7 cellular contexts compared by ENCODE assay signal in genomic region chr17:8630227-8630801, GRCh38. TPM values are rescaled to one million over a fixed set of nuclear protein-coding genes. Genes with fewer than 3 reads are reported as not detected.
DNase-seq lines count a peak whose midpoint lies in the region; ATAC-seq and TF ChIP-seq lines count a peak whose summit lies in the region.

Gene MYH10 (minus strand): TSS chr17:8630725. CDS start chr17:8623246, 7,479 bp downstream.

- intact Hi-C loops in HCT116 (cut with micrococcal nuclease) (loop anchor here (5.0 kb wide), 1 partner anchor 193 kb away; the partner anchor contains the start of gene NDEL1), heart left ventricle (cut with DNase I) (loop anchor here in 4 of 10 donors (5.0 to 10.0 kb wide), 3 partner anchors 48 to 117 kb away; partner anchors contain the start of gene CCDC42 (in 2 of the 4))

- H3K36me3 ChIP-seq in HCT116 (ENCODE audit: control insufficient read depth in 1 of 2, insufficient read depth in 2 of 2, low read length in 2 of 2) = no peaks in the 10 kb centered on the region
- H3K36me3 ChIP-seq in heart left ventricle = no peaks in the 10 kb centered on the region

- peaks cover 11 to 15% of the 10 kb centered on the region in 2 experiments for H3K4me1 ChIP-seq in HCT116 (ENCODE audit: control insufficient read depth in 1 of 2, insufficient read depth in 2 of 2, low read length in 2 of 2)
- H3K4me1 ChIP-seq in heart left ventricle = peaks cover 0 to 36% (median 13%) of the 10 kb centered on the region in 12 donors

- H2AFZ ChIP-seq in HCT116 (ENCODE audit: low read depth, low read length, poor library complexity, severe bottlenecking) = peak within 1 kb of the TSS; percentile 87

- ATAC-seq in HCT116 (no peak), heart left ventricle (no peak), GM21367 (IDR thresholded peaks at IDR 0.05; ENCODE audit: unreplicated experiment) (no peak)
- no peak for ATAC-seq in activated CD8-positive, alpha-beta T cell treated with anti-CD3 and anti-CD28 coated beads, Interleukin-2, amount 10 ng/mL, durations not matched to agents 7 days and 5 days

- DNase-seq in HCT116 (ENCODE audit: low read depth, low spot score) (no peak), heart left ventricle (peak in 2 of 5 donors; percentile 16 to 30), renal cortical epithelial cell (ENCODE audit: low read depth) (no peak), NCI-H774 (lab: John Stamatoyannopoulos, UW) (no peak), COR-L47 (lab: John Stamatoyannopoulos, UW) (no peak)
- no peak for DNase-seq in activated CD8-positive, alpha-beta T cell treated with anti-CD3 and anti-CD28 coated beads, Interleukin-2, amount 10 ng/mL, durations not matched to agents 7 days and 5 days

- TF ChIP-seq POLR2A in HCT116 (IDR thresholded peaks at IDR 0.05; ENCODE audit: borderline replicate concordance, extremely low read depth, insufficient read depth, insufficient read length) (peak; percentile 21), heart left ventricle (IDR thresholded peaks at IDR 0.05) (no peak)

- H3K9ac ChIP-seq in HCT116 (ENCODE audit: low read length) = peak within 1 kb of the TSS; percentile 93

- no peaks in the 10 kb centered on the region for H3K9me2 ChIP-seq in HCT116 (ENCODE audit: insufficient read depth)

- peaks cover 60% of the 10 kb centered on the region for H3K27me3 Mint-ChIP-seq in activated CD8-positive, alpha-beta T cell treated with anti-CD3 and anti-CD28 coated beads, Interleukin-2, amount 10 ng/mL, durations not matched to agents 7 days and 5 days (ENCODE audit: low read depth)

- H3K27me3 ChIP-seq in HCT116 (ENCODE audit: insufficient read depth, low read length) = no peaks in the 10 kb centered on the region
- peaks cover 0 to 37% (median 0%) of the 10 kb centered on the region in 9 donors for H3K27me3 ChIP-seq in heart left ventricle

- H3K9me3 Mint-ChIP-seq in activated CD8-positive, alpha-beta T cell treated with anti-CD3 and anti-CD28 coated beads, Interleukin-2, amount 10 ng/mL, durations not matched to agents 7 days and 5 days (ENCODE audit: insufficient read depth) = no peaks in the 10 kb centered on the region

- no peaks in the 10 kb centered on the region for H4K20me1 ChIP-seq in HCT116 (ENCODE audit: insufficient read depth)

- peak within 1 kb of the TSS; percentile 90 for H3K4me2 ChIP-seq in HCT116 (ENCODE audit: low read length)

- H3K9me3 ChIP-seq in HCT116 (ENCODE audit: control insufficient read depth in 1 of 2, insufficient read depth in 1 of 2, low read depth in 1 of 2, low read length in 2 of 2) (no peaks in the 10 kb centered on the region), heart left ventricle (no peaks in the 10 kb centered on the region)

- no peak for TF ChIP-seq RAD21 in HCT116 (IDR thresholded peaks at IDR 0.05; ENCODE audit: low read depth)

- RAD21 ChIA-PET in HCT116 (lab: Charles Lee; ENCODE audit: low non-redundant PET in 1 of 2, low total read pairs in 2 of 2, uncharacterized antibody in 2 of 2, unreplicated experiment in 2 of 2) = interaction anchor here in 1 of 2 experiments (0.5 to 0.6 kb wide), 2 partner anchors 72 to 116 kb away, joined by 3 read pairs; no protein-coding TSS in a partner anchor

- POLR2A ChIA-PET in HCT116 (lab: Charles Lee) = interaction anchor here (0.6 to 1.4 kb wide), 7 partner anchors 10 to 246 kb away, joined by 3 to 7 read pairs (median 3); partner anchors contain the start of gene NDEL1
- POLR2A ChIA-PET in activated CD8-positive, alpha-beta T cell treated with anti-CD3 and anti-CD28 coated beads, Interleukin-2, amount 10 ng/mL, durations not matched to agents 7 days and 5 days (lab: Charles Lee) = no interaction called here

- peak within 1 kb of the TSS; percentile 95 to 96 for H3K4me3 ChIP-seq in HCT116 (replicated peaks in 1 of 2; ENCODE audit: low read depth in 1 of 2, low read length in 2 of 2)
- peak within 1 kb of the TSS; percentile 63 to 97 (median 86) for H3K4me3 ChIP-seq in heart left ventricle

- peak within 1 kb of the TSS; percentile 97 for H3K4me3 Mint-ChIP-seq in activated CD8-positive, alpha-beta T cell treated with anti-CD3 and anti-CD28 coated beads, Interleukin-2, amount 10 ng/mL, durations not matched to agents 7 days and 5 days

- H3K27ac Mint-ChIP-seq in activated CD8-positive, alpha-beta T cell treated with anti-CD3 and anti-CD28 coated beads, Interleukin-2, amount 10 ng/mL, durations not matched to agents 7 days and 5 days = peak within 1 kb of the TSS; percentile 82

- peaks cover 37% of the 10 kb centered on the region for H3K79me2 ChIP-seq in HCT116 (ENCODE audit: insufficient read depth, low read length)

- BruUV-seq in HCT116 (replicated peaks; lab: Mats Ljungman, UMichigan) = no TSS peak

- H3K27ac ChIP-seq in HCT116 (ENCODE audit: low read depth, low read length) = peak within 1 kb of the TSS; percentile 65
- peak within 1 kb of the TSS; percentile 53 to 94 (median 88) for H3K27ac ChIP-seq in heart left ventricle

- peaks cover 10% of the 10 kb centered on the region for H3K4me1 Mint-ChIP-seq in activated CD8-positive, alpha-beta T cell treated with anti-CD3 and anti-CD28 coated beads, Interleukin-2, amount 10 ng/mL, durations not matched to agents 7 days and 5 days (ENCODE audit: low read depth)

- CTCF ChIA-PET in HCT116 (lab: Charles Lee) = interaction anchor here (1.0 to 1.1 kb wide), 3 partner anchors 8 to 247 kb away, joined by 4 to 8 read pairs (median 4); no protein-coding TSS in a partner anchor
- CTCF ChIA-PET in activated CD8-positive, alpha-beta T cell treated with anti-CD3 and anti-CD28 coated beads, Interleukin-2, amount 10 ng/mL, durations not matched to agents 7 days and 5 days (lab: Charles Lee) = interaction anchor here (0.9 kb wide), 1 partner anchor 116 kb away, joined by 3 read pairs; no protein-coding TSS in a partner anchor

- no peaks in the 10 kb centered on the region for H3K36me3 Mint-ChIP-seq in activated CD8-positive, alpha-beta T cell treated with anti-CD3 and anti-CD28 coated beads, Interleukin-2, amount 10 ng/mL, durations not matched to agents 7 days and 5 days (ENCODE audit: low read depth)

- TF ChIP-seq CTCF in HCT116 (IDR thresholded peaks at IDR 0.05 in 2 of 3, conservative IDR thresholded peaks at IDR 0.05 in 1 of 3; ENCODE audit: borderline replicate concordance in 1 of 3, insufficient read depth in 1 of 3, low read depth in 2 of 3, low read length in 2 of 3) = 0 out of 6 replicates have a peak, but pooled peaks of 1 of the 3 experiments have one; percentile 14
- peak in 4 of 12 donors; percentile 9 to 36 (median 14) for TF ChIP-seq CTCF in heart left ventricle (IDR thresholded peaks at IDR 0.05)

- 1 to 2% (median 1%) methylated on average over 21 to 33 of the region's 33 CpGs for WGBS in heart left ventricle, 4 donors

TF ChIP-seq in HCT116, 20 proteins besides CTCF, POLR2A, EP300 and RAD21:
- TF ChIP-seq REST (IDR thresholded peaks at IDR 0.05; ENCODE audit: low read depth) (no peak), TCF7L2 (IDR thresholded peaks at IDR 0.05; ENCODE audit: borderline replicate concordance, extremely low read depth, insufficient read depth, insufficient read length) (no peak), JUND (IDR thresholded peaks at IDR 0.05) (no peak), SP1 (IDR thresholded peaks at IDR 0.05; ENCODE audit: low read depth) (no peak), ZFX (IDR thresholded peaks at IDR 0.05) (no peak), POLR2AphosphoS5 (IDR thresholded peaks at IDR 0.05; ENCODE audit: low read depth, low read length) (peak; percentile 42), MAX (IDR thresholded peaks at IDR 0.05) (no peak)

RNA-seq across cellular contexts. Expression of gene MYH10, which starts in this region (rescaled TPM):
- 39.2 TPM for total RNA-seq in HCT116 (2021; ENCODE audit: unreplicated experiment)
- 24.5 and 25.3 TPM in 2 replicates for polyA plus RNA-seq in HCT116 (2012)
- 1 to 10 TPM; 7.7 to 8.1 TPM for total RNA-seq in activated CD8-positive, alpha-beta T cell treated with anti-CD3 and anti-CD28 coated beads, Interleukin-2, amount 10 ng/mL, durations not matched to agents 7 days and 5 days
- 10 to 100 TPM; 29.0 to 62.1 (median 40.8) TPM for total RNA-seq in heart left ventricle
- 10 to 100 TPM; 10.6 to 25.8 TPM for polyA plus RNA-seq in heart left ventricle
- 49.5 and 149 TPM in 2 replicates for total RNA-seq in renal cortical epithelial cell
